23 cellular contexts compared by ENCODE assay signal in the genomic region with DNA sequence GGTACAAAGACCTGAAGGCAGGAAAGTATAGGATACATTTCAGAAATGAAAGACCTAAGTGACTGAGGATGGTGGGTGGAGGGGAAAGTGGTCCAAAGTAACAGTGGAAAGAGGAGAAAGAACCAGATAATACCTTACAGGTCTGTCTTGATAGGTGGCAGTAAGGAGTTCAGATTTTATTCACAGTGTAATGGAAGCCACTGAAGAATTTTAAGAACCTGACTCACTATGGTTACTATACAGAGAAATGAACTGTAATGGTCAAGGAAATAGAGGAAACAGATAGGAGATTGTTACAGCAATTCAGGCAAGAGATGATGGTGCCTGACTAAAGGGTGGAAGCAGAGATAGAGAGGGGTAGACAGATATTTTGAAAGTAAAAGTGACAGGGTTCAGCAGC. TPM values are rescaled to one million over a fixed set of nuclear protein-coding genes. Genes with fewer than 3 reads are reported as not detected.
DNase-seq lines count a peak whose midpoint lies in the region; ATAC-seq, FAIRE-seq and TF ChIP-seq lines count a peak whose summit lies in the region.
"Had no signal": no experiment of that assay in that cellular context is flagged by ENCODE, and none has a peak within 500 bp of the region (broad histone marks: within the 10 kb centered on the region; RNA-seq: fewer than 3 reads in every experiment).

No MANE protein-coding gene starts in this region.

- peaks cover 0 to 6% of the 10 kb centered on the region in 2 donors for H3K9me3 Mint-ChIP-seq in stimulated activated naive CD8-positive, alpha-beta T cell treated with anti-CD3 and anti-CD28 coated beads, Interleukin-15, amount 100 ng/mL, for 72 hours
- H3K9me3 Mint-ChIP-seq: activated T-helper 1 cell treated with anti-CD3 and anti-CD28 coated beads, Interleukin-12 subunit alpha, Interleukin-12 subunit beta, Interleukin-2, Interleukin-4 antibody, amounts not matched to agents 30 ng/mL and 10 ng/mL and 1 ng/mL, durations not matched to agents 14 hours and 24 hours and 36 hours; CD8-positive, alpha-beta T cell; central memory CD8-positive, alpha-beta T cell; effector memory CD8-positive, alpha-beta T cell; natural killer cell treated with Interleukin-12 subunit alpha and Interleukin-12 subunit beta and Interleukin-15 and Interleukin-18, amount 100 ng/mL, for 72 hours had no signal

- H3K36me3 ChIP-seq in HEK293 (ENCODE audit: control insufficient read depth in 2 of 2, insufficient read depth in 1 of 2, low read length in 2 of 2) (no peaks in the 10 kb centered on the region), kidney (ENCODE audit: control insufficient read depth in 1 of 2, insufficient read depth in 2 of 2, low read length in 2 of 2) (no peaks in the 10 kb centered on the region)
- H3K36me3 ChIP-seq: adrenal gland, stomach, WERI-Rb-1 had no signal

- ATAC-seq in HG02938 (IDR thresholded peaks at IDR 0.05; ENCODE audit: unreplicated experiment), result no peak
- no peak for ATAC-seq in stimulated activated naive CD8-positive, alpha-beta T cell treated with anti-CD3 and anti-CD28 coated beads, Interleukin-15, amount 100 ng/mL, for 72 hours
- no peak for ATAC-seq in GM21423 (IDR thresholded peaks at IDR 0.05; ENCODE audit: unreplicated experiment)
- ATAC-seq: CD8-positive, alpha-beta T cell; effector memory CD8-positive, alpha-beta T cell had no signal

- CTCF ChIA-PET in HEK293 (lab: Yijun Ruan, JAX), result interaction anchor here (0.6 to 1.9 kb wide), 2 partner anchors 11 to 18 kb away, joined by 3 to 4 read pairs; no protein-coding TSS in a partner anchor

- peaks cover 30% of the 10 kb centered on the region for H3K27me3 Mint-ChIP-seq in stimulated activated naive CD8-positive, alpha-beta T cell treated with anti-CD3 and anti-CD28 coated beads, Interleukin-15, amount 100 ng/mL, for 72 hours

- no peak for FAIRE-seq in kidney (lab: Jason Lieb, UNC)
- FAIRE-seq: RCC 7860 had no signal

- POLR2A ChIA-PET in HEK293 (lab: Yijun Ruan, JAX), result no interaction called here

- H3K9ac ChIP-seq in kidney (ENCODE audit: low read length in 2 of 2), result no peak overlapping the region

- no peak overlapping the region for H3K27ac Mint-ChIP-seq in stimulated activated naive CD8-positive, alpha-beta T cell treated with anti-CD3 and anti-CD28 coated beads, Interleukin-15, amount 100 ng/mL, for 72 hours
- H3K27ac Mint-ChIP-seq: activated T-helper 1 cell treated with anti-CD3 and anti-CD28 coated beads, Interleukin-12 subunit alpha, Interleukin-12 subunit beta, Interleukin-2, Interleukin-4 antibody, amounts not matched to agents 30 ng/mL and 10 ng/mL and 1 ng/mL, durations not matched to agents 14 hours and 24 hours and 36 hours; CD8-positive, alpha-beta T cell; effector memory CD8-positive, alpha-beta T cell; natural killer cell treated with Interleukin-12 subunit alpha and Interleukin-12 subunit beta and Interleukin-15 and Interleukin-18, amount 100 ng/mL, for 72 hours had no signal

- no peak overlapping the region for H3K4me3 Mint-ChIP-seq in stimulated activated naive CD8-positive, alpha-beta T cell treated with anti-CD3 and anti-CD28 coated beads, Interleukin-15, amount 100 ng/mL, for 72 hours
- H3K4me3 Mint-ChIP-seq: activated T-helper 1 cell treated with anti-CD3 and anti-CD28 coated beads, Interleukin-12 subunit alpha, Interleukin-12 subunit beta, Interleukin-2, Interleukin-4 antibody, amounts not matched to agents 30 ng/mL and 10 ng/mL and 1 ng/mL, durations not matched to agents 14 hours and 24 hours and 36 hours; CD8-positive, alpha-beta T cell; central memory CD8-positive, alpha-beta T cell; effector memory CD8-positive, alpha-beta T cell; natural killer cell treated with Interleukin-12 subunit alpha and Interleukin-12 subunit beta and Interleukin-15 and Interleukin-18, amount 100 ng/mL, for 72 hours had no signal

- intact Hi-C loops in kidney (cut with DNase I), result no loop called here

- DNase-seq in A172 (ENCODE audit: low spot score), result peak; percentile 7
- DNase-seq in SW480 (ENCODE audit: low spot score), result peak; percentile 19
- no peak for DNase-seq in kidney
- DNase-seq in stimulated activated naive CD8-positive, alpha-beta T cell treated with anti-CD3 and anti-CD28 coated beads, Interleukin-15, amount 100 ng/mL, for 72 hours, result no peak
- DNase-seq in activated gamma-delta T cell treated with Interleukin-2 at 50 U/mL for 16 hours, result no peak
- DNase-seq: adrenal gland; CD8-positive, alpha-beta T cell; effector memory CD8-positive, alpha-beta T cell; IMR-90; MV-4-11; NCI-H2029 treated with DMSO at 0.1 percent for 48 hours; NCI-H526 treated with DMSO at 0.1 percent for 48 hours; stimulated activated CD4-positive, alpha-beta T cell treated with anti-CD3 and anti-CD28 coated beads, Interleukin-15, amount 100 ng/mL, for 24 hours; stomach; WERI-Rb-1 had no signal

- no peaks in the 10 kb centered on the region for H3K9me3 ChIP-seq in HEK293 (ENCODE audit: control insufficient read depth, insufficient read depth, low read depth, low read length)
- H3K9me3 ChIP-seq in kidney (ENCODE audit: control insufficient read depth in 1 of 2, low read length in 2 of 2), result no peaks in the 10 kb centered on the region
- H3K9me3 ChIP-seq: adrenal gland, stomach had no signal

- TF ChIP-seq CTCF in HEK293 (tag by site-specific recombination; IDR thresholded peaks at IDR 0.05), result no peak
- TF ChIP-seq CTCF in kidney (IDR thresholded peaks at IDR 0.05; ENCODE audit: borderline replicate concordance, extremely low read depth, insufficient read depth), result peak; percentile 12

- no peaks in the 10 kb centered on the region for H3K4me1 Mint-ChIP-seq in stimulated activated naive CD8-positive, alpha-beta T cell treated with anti-CD3 and anti-CD28 coated beads, Interleukin-15, amount 100 ng/mL, for 72 hours
- H3K4me1 Mint-ChIP-seq: central memory CD8-positive, alpha-beta T cell had no signal

- H3K27ac ChIP-seq in HEK293 (ENCODE audit: extremely low read depth, low read depth, low read length) (no peak overlapping the region), kidney (ENCODE audit: low read depth in 2 of 2, low read length in 2 of 2) (no peak overlapping the region)
- H3K27ac ChIP-seq: adrenal gland, stomach, WERI-Rb-1 had no signal

- H3K4me1 ChIP-seq in HEK293 (ENCODE audit: control insufficient read depth, insufficient read depth, low read length) (no peaks in the 10 kb centered on the region), kidney (ENCODE audit: control insufficient read depth in 1 of 2, insufficient read depth in 1 of 2, low read depth in 1 of 2, low read length in 2 of 2) (peaks cover 0 to 7% of the 10 kb centered on the region in 2 donors)
- H3K4me1 ChIP-seq: adrenal gland, stomach had no signal

- H3K4me3 ChIP-seq in HEK293 (ENCODE audit: low read depth, low read length) (no peak overlapping the region), kidney (ENCODE audit: low read length in 2 of 2) (no peak overlapping the region)
- H3K4me3 ChIP-seq: adrenal gland, lung, stomach had no signal

TF ChIP-seq in HEK293, 187 proteins besides CTCF, POLR2A, EP300 and RAD21:
- TF ChIP-seq ZNF621 (tag by site-specific recombination; IDR thresholded peaks at IDR 0.05), result no peak
- TF ChIP-seq PRDM1 (tag by site-specific recombination; IDR thresholded peaks at IDR 0.05), result peak; percentile 36; the same call in 1 of the 2 replicates

RNA-seq across cellular contexts. Expression of a gene that starts 46.5 kb away (rescaled TPM):
- 1.2 and 2.2 TPM in 2 replicates for total RNA-seq in A172 (2014; rRNA removed; shearing (Covaris generic))
- total RNA-seq in kidney, result 39.0 TPM
- 10.2 TPM for polyA plus RNA-seq in kidney (ENCODE audit: insufficient read depth, low read depth, low replicate concordance)
- total RNA-seq: activated T-helper 1 cell treated with anti-CD3 and anti-CD28 coated beads, Interleukin-12 subunit alpha, Interleukin-12 subunit beta, Interleukin-2, Interleukin-4 antibody, amounts not matched to agents 30 ng/mL and 10 ng/mL and 1 ng/mL, durations not matched to agents 14 hours and 24 hours and 36 hours had no signal

Comparison
In these comparisons a context has a peak if more than half of its experiments do, and no peak if none do; other contexts are left out.
1. DNase-seq: peak in A172 (single experiment) and SW480 (single experiment); none in kidney (single experiment), stimulated activated naive CD8-positive, alpha-beta T cell treated with anti-CD3 and anti-CD28 coated beads, Interleukin-15, amount 100 ng/mL, for 72 hours (0 of 2) and activated gamma-delta T cell treated with Interleukin-2 at 50 U/mL for 16 hours (single experiment).
2. RNA of a gene that starts 46.5 kb away (total RNA-seq): 39.0 TPM in kidney (single experiment); 1.2 to 2.2 TPM in A172; every median in the first group is over 10 times any median in the second.